In genomic region chr11:287821-288327, GRCh38 we compare ENCODE assay signal across 9 cellular contexts. TPM values are rescaled to one million over a fixed set of nuclear protein-coding genes. Genes with fewer than 3 reads are reported as not detected.
A peak's percentile ranks its signal among the peaks of the same experiment; 100 is the strongest.
DNase-seq lines count a peak whose midpoint lies in the region; ATAC-seq, FAIRE-seq and TF ChIP-seq lines count a peak whose summit lies in the region.
"Had no signal": no experiment of that assay in that cellular context is flagged by ENCODE, and none has a peak within 500 bp of the region (broad histone marks: within the 10 kb centered on the region; RNA-seq: fewer than 3 reads in every experiment).

No MANE protein-coding gene starts in this region.

- FAIRE-seq in GM12891 (lab: Jason Lieb, UNC) = peak; percentile 68

- H3K4me1 ChIP-seq in osteoblast (ENCODE audit: insufficient read depth, low read length) = peaks cover 4% of the 10 kb centered on the region

- peak overlapping the region; percentile 67 for H3K4me3 ChIP-seq in osteoblast (ENCODE audit: insufficient read depth, low read length)

- no peaks in the 10 kb centered on the region for H3K36me3 ChIP-seq in osteoblast (ENCODE audit: insufficient read depth, low read length)

- ATAC-seq in esophagus mucosa = peak; percentile 6

- H3K79me2 ChIP-seq in osteoblast (ENCODE audit: insufficient read depth, low read length) = no peaks in the 10 kb centered on the region

- peak overlapping the region; percentile 79 for H3K4me2 ChIP-seq in osteoblast (ENCODE audit: insufficient read depth, low read length)

- H4K20me1 ChIP-seq in osteoblast (ENCODE audit: insufficient read depth, low read length) = no peaks in the 10 kb centered on the region

- peaks cover 16% of the 10 kb centered on the region for H3K27me3 ChIP-seq in osteoblast (ENCODE audit: insufficient read depth, low read length)

- H3K27ac ChIP-seq in osteoblast (ENCODE audit: low read depth, low read length) = no peak overlapping the region
- no peak overlapping the region for H3K27ac ChIP-seq in substantia nigra (ENCODE audit: low read depth, low read length, poor library complexity, severe bottlenecking)

- DNase-seq in GM12891 (ENCODE audit: insufficient read length, low spot score) (peak; percentile 39), osteoblast (ENCODE audit: insufficient read length, low spot score, missing footprints) (peak; percentile 65), substantia nigra (lab: John Stamatoyannopoulos, UW) (no peak), NCI-H524 (lab: John Stamatoyannopoulos, UW) (no peak), NOMO-1 (lab: John Stamatoyannopoulos, UW; ENCODE audit: unreplicated experiment in 2 of 2) (no peak), cortex of kidney (lab: John Stamatoyannopoulos, UW) (no peak)
- DNase-seq in activated CD4-positive, alpha-beta T cell treated with anti-CD3 and anti-CD28 coated beads for 48 hours = peak; percentile 63

- no peaks in the 10 kb centered on the region for H3K9me3 ChIP-seq in osteoblast (ENCODE audit: low read depth, low read length)

- no peak for TF ChIP-seq POLR2A in GM12891 (IDR thresholded peaks at IDR 0.05; ENCODE audit: low read depth, low read length)

- no peak for TF ChIP-seq CTCF in osteoblast (IDR thresholded peaks at IDR 0.05; ENCODE audit: extremely low read depth, low read depth, low read length)

- H2AFZ ChIP-seq in osteoblast (ENCODE audit: low read length) = no peak overlapping the region

TF ChIP-seq in GM12891, 5 proteins besides CTCF, POLR2A, EP300 and RAD21:
- TF ChIP-seq SPI1 (IDR thresholded peaks at IDR 0.05; ENCODE audit: low read depth, low read length) (no peak), PAX5 (IDR thresholded peaks at IDR 0.05; ENCODE audit: insufficient read depth, low read length, severe bottlenecking) (no peak), TAF1 (IDR thresholded peaks at IDR 0.05; ENCODE audit: low read depth, low read length) (no peak), POU2F2 (IDR thresholded peaks at IDR 0.05; ENCODE audit: low read depth, low read length) (no peak), POLR2AphosphoS5 (IDR thresholded peaks at IDR 0.05; ENCODE audit: low read depth, low read length) (no peak)

RNA-seq across cellular contexts. Expression of gene PGGHG, which starts 1.1 kb away (rescaled TPM):
- 19.3 TPM for polyA plus RNA-seq in GM12891 (2012; ENCODE audit: low read depth, missing spikeins)
- total RNA-seq in esophagus mucosa (2.4 TPM), osteoblast (7.7 and 8.7 TPM in 2 replicates)

RNA-seq across cellular contexts. Expression of gene NLRP6, which starts 9.7 kb away (rescaled TPM):
- 0.04 TPM for polyA plus RNA-seq in GM12891 (2012; ENCODE audit: low read depth, missing spikeins)
- total RNA-seq in esophagus mucosa (0.12 TPM), osteoblast (not detected in 2 replicates)
- total RNA-seq: lung microvascular endothelial cell had no signal

RNA-seq across cellular contexts. Expression of gene IFITM5, which starts 11.5 kb away (rescaled TPM):
- not detected for polyA plus RNA-seq in GM12891 (2012; ENCODE audit: low read depth, missing spikeins)
- total RNA-seq in esophagus mucosa (not detected), osteoblast (not detected in 2 replicates)
- total RNA-seq: lung microvascular endothelial cell had no signal

RNA-seq across cellular contexts. Expression of gene IFITM2, which starts 19.7 kb away (rescaled TPM):
- 486 TPM for polyA plus RNA-seq in GM12891 (2012; ENCODE audit: low read depth, missing spikeins)
- 94.0 TPM for total RNA-seq in esophagus mucosa
- 54.5 and 105 TPM in 2 replicates for total RNA-seq in osteoblast

RNA-seq across cellular contexts. Expression of gene IFITM1, which starts 26.0 kb away (rescaled TPM):
- 413 TPM for polyA plus RNA-seq in GM12891 (2012; ENCODE audit: low read depth, missing spikeins)
- total RNA-seq in esophagus mucosa (59.8 TPM), osteoblast (48.6 and 64.4 TPM in 2 replicates)

Comparison
In these comparisons a context has a peak if more than half of its experiments do, and no peak if none do; other contexts are left out.
1. DNase-seq: peak in GM12891 (single experiment), activated CD4-positive, alpha-beta T cell treated with anti-CD3 and anti-CD28 coated beads for 48 hours (single experiment) and osteoblast (single experiment); none in substantia nigra (0 of 49), NCI-H524 (0 of 2), NOMO-1 (0 of 2) and cortex of kidney (single experiment).